In the genomic region with DNA sequence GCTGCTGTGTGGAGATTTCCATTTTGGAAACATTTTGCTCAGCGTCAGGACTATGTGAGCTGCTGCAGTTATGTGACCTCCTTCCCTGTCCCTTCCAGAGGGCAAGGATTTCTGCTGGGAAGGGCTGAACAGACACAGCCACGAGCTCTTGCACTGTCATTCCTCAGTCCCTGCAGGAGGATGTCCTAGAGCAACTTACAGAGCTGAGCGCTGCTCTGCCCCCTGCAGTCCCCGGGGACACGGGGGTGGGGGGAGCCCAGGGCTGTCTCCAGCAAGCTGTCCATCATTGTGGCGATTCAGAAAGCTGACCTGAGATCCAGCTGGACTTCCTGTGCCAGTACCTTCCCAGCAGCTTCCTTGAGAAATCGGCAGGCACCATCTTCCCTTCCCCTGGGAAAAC, we compare ENCODE assay signal across 12 cellular contexts. TPM values are rescaled to one million over a fixed set of nuclear protein-coding genes. Genes with fewer than 3 reads are reported as not detected.
DNase-seq lines count a peak whose midpoint lies in the region; ATAC-seq, FAIRE-seq and TF ChIP-seq lines count a peak whose summit lies in the region.
"Had no signal": no experiment of that assay in that cellular context is flagged by ENCODE, and none has a peak within 500 bp of the region (broad histone marks: within the 10 kb centered on the region; RNA-seq: fewer than 3 reads in every experiment).

No MANE protein-coding gene starts in this region.

- WGBS in adrenal gland, 4 donors: 2 to 16% (median 12%) methylated on average over 4 to 7 of the region's 7 CpGs

- H3K27ac ChIP-seq in right atrium auricular region: no peak overlapping the region
- peak overlapping the region in 2 of 5 donors; percentile 5 to 42 for H3K27ac ChIP-seq in adrenal gland

- FAIRE-seq in urothelium cell line (lab: Jason Lieb, UNC): no peak

- H3K36me3 ChIP-seq in right atrium auricular region: no peaks in the 10 kb centered on the region
- no peaks in the 10 kb centered on the region for H3K36me3 ChIP-seq in adrenal gland (replicated peaks in 1 of 2)

- H3K4me1 ChIP-seq in right atrium auricular region: no peaks in the 10 kb centered on the region
- peaks cover 3 to 5% of the 10 kb centered on the region in 2 donors for H3K4me1 ChIP-seq in adrenal gland (replicated peaks in 1 of 2)

- H3K4me3 ChIP-seq in right atrium auricular region: no peak overlapping the region
- no peak overlapping the region for H3K4me3 ChIP-seq in adrenal gland

- peak in 1 of 2 donors; percentile 35 for TF ChIP-seq CTCF in right atrium auricular region (IDR thresholded peaks at IDR 0.05)
- no peak for TF ChIP-seq CTCF in adrenal gland (IDR thresholded peaks at IDR 0.05)

- TF ChIP-seq POLR2A in adrenal gland (IDR thresholded peaks at IDR 0.05): no peak

- peak; percentile 53 for DNase-seq in Right ventricle myocardium superior
- DNase-seq in right atrium auricular region (ENCODE audit: low spot score): no peak
- peak in 6 of 7 donors; percentile 19 to 63 (median 30) for DNase-seq in adrenal gland
- DNase-seq in iPS-NIHi11 (ENCODE audit: low spot score): peak; percentile 54
- peak; percentile 14 for DNase-seq in urothelium cell line (ENCODE audit: low spot score)
- DNase-seq in stimulated activated CD4-positive, alpha-beta T cell treated with anti-CD3 and anti-CD28 coated beads, Interleukin-2, amount 100 ng/mL, for 48 hours: no peak
- DNase-seq in mesenteric fat pad (ENCODE audit: low spot score): no peak
- no peak for DNase-seq in NCI-H446 (lab: John Stamatoyannopoulos, UW)
- DNase-seq: cortex of kidney, left colon, NCI-H1105 had no signal

- H3K27me3 ChIP-seq in right atrium auricular region (no peaks in the 10 kb centered on the region), adrenal gland (no peaks in the 10 kb centered on the region)

- ATAC-seq in Right ventricle myocardium superior (ENCODE audit: poor library complexity): peak; percentile 61
- ATAC-seq: left colon had no signal

- intact Hi-C loops in Right ventricle myocardium superior (cut with DNase I): no loop called here
- intact Hi-C loops in adrenal gland (cut with DNase I): no loop called here

- H3K9me3 ChIP-seq in right atrium auricular region (no peaks in the 10 kb centered on the region), adrenal gland (replicated peaks in 1 of 3) (no peaks in the 10 kb centered on the region)

RNA-seq across cellular contexts. Expression of a gene that starts 28.0 kb away (rescaled TPM):
- 49.7 TPM for total RNA-seq in Right ventricle myocardium superior
- total RNA-seq in right atrium auricular region: 100 to 1,000 TPM; 203 to 558 TPM
- total RNA-seq in adrenal gland: 100 to 1,000 TPM in 3 of 8 donors, 10 to 100 TPM in 5; 51.2 to 258 (median 97.3) TPM
- polyA plus RNA-seq in adrenal gland: 10 to 100 TPM; 11.5 to 29.4 (median 29.3) TPM
- total RNA-seq in mesenteric fat pad: 121 TPM
- total RNA-seq: HT-29 had no signal

Comparison
In these comparisons a context has a peak if more than half of its experiments do, and no peak if none do; other contexts are left out.
1. DNase-seq: peak in Right ventricle myocardium superior (single experiment), adrenal gland (6 of 7), iPS-NIHi11 (single experiment) and urothelium cell line (single experiment); none in right atrium auricular region (single experiment), stimulated activated CD4-positive, alpha-beta T cell treated with anti-CD3 and anti-CD28 coated beads, Interleukin-2, amount 100 ng/mL, for 48 hours (0 of 2), mesenteric fat pad (single experiment) and NCI-H446 (0 of 2).